25 cellular contexts compared by ENCODE assay signal in the genomic region with DNA sequence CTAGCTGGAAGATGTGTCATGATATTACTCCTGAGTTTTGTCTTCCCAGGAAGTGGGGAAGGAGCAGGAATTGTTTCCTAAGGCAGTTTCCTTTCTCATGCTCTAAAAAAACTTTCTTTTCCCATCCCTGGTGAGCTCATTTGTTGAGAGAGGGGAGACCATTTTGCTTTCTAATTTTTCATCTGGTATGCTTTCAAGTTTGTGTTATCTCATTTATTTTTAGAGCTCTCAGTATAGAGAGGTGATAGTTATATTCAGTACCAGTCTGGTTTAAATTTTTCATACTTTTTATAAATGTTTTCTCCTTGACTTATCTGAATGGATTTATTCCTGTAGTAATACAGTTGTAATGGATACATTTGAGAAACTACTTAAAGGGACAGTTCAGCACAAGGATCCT.
"Had no signal": no experiment of that assay in that cellular context is flagged by ENCODE, and none has a peak within 500 bp of the region (broad histone marks: within the 10 kb centered on the region; RNA-seq: fewer than 3 reads in every experiment).

No MANE protein-coding gene starts in this region.

- DNase-seq: activated B cell treated with CpG ODN at 0.5 μM for 24 hours; activated CD4-positive, alpha-beta T cell treated with anti-CD3 and anti-CD28 coated beads for 1 hour; activated CD4-positive, alpha-beta T cell treated with anti-CD3 and anti-CD28 coated beads, Interleukin-2, amount 10 ng/mL, durations not matched to agents 24 days and 14 days; activated CD4-positive, alpha-beta T cell treated with anti-CD3 and anti-CD28 coated beads, Interleukin-2, amount 50 U/mL, for 48 hours; activated CD8-positive, alpha-beta memory T cell treated with anti-CD3 and anti-CD28 coated beads, Interleukin-2, amount 10 ng/mL, durations not matched to agents 7 days and 5 days; activated gamma-delta T cell; activated naive CD4-positive, alpha-beta T cell treated with anti-CD3 and anti-CD28 coated beads for 36 hours; activated T-cell treated with anti-CD3 and anti-CD28 coated beads, Interleukin-2, amount 50 U/mL, for 48 hours; KG1; NCI-H1048; NCI-H1930; NCI-H345; NCI-H510A; NCI-H526 treated with DMSO at 0.1 percent for 48 hours; NCI-H82; OCI-M1; RPMI8226; SHP77 had no signal

- H3K4me3 Mint-ChIP-seq: activated B cell treated with CpG ODN at 0.5 μM for 24 hours; activated CD4-positive, alpha-beta T cell treated with anti-CD3 and anti-CD28 coated beads, Interleukin-2, amount 10 ng/mL, durations not matched to agents 24 days and 14 days; activated CD8-positive, alpha-beta memory T cell treated with anti-CD3 and anti-CD28 coated beads, Interleukin-2, amount 10 ng/mL, durations not matched to agents 7 days and 5 days; activated naive CD4-positive, alpha-beta T cell treated with anti-CD3 and anti-CD28 coated beads for 36 hours; activated naive CD8-positive, alpha-beta T cell; activated T-helper 17 cell treated with anti-CD3 and anti-CD28 coated beads, Interleukin-2, amount 50 U/mL, for 72 hours; brain; T-helper 1 cell treated with Interleukin-12 subunit alpha and Interleukin-12 subunit beta and Interleukin-4 antibody, amounts not matched to agents 30 μg/mL and 1 μg/mL, for 36 hours had no signal

- H3K27me3 Mint-ChIP-seq: activated B cell treated with CpG ODN at 0.5 μM for 24 hours; activated CD4-positive, alpha-beta T cell treated with anti-CD3 and anti-CD28 coated beads, Interleukin-2, amount 10 ng/mL, durations not matched to agents 24 days and 14 days; activated CD8-positive, alpha-beta memory T cell treated with anti-CD3 and anti-CD28 coated beads, Interleukin-2, amount 10 ng/mL, durations not matched to agents 7 days and 5 days; activated naive CD8-positive, alpha-beta T cell; activated T-helper 17 cell treated with anti-CD3 and anti-CD28 coated beads, Interleukin-2, amount 50 U/mL, for 72 hours had no signal

- H3K27ac Mint-ChIP-seq: activated B cell treated with CpG ODN at 0.5 μM for 24 hours; activated CD4-positive, alpha-beta T cell treated with anti-CD3 and anti-CD28 coated beads, Interleukin-2, amount 10 ng/mL, durations not matched to agents 24 days and 14 days; activated CD8-positive, alpha-beta memory T cell treated with anti-CD3 and anti-CD28 coated beads, Interleukin-2, amount 10 ng/mL, durations not matched to agents 7 days and 5 days; activated naive CD4-positive, alpha-beta T cell treated with anti-CD3 and anti-CD28 coated beads for 36 hours; activated naive CD8-positive, alpha-beta T cell; activated T-helper 17 cell treated with anti-CD3 and anti-CD28 coated beads, Interleukin-2, amount 50 U/mL, for 72 hours; T-helper 1 cell treated with Interleukin-12 subunit alpha and Interleukin-12 subunit beta and Interleukin-4 antibody, amounts not matched to agents 30 μg/mL and 1 μg/mL, for 36 hours had no signal

- H3K4me1 ChIP-seq: SJSA1 had no signal

- H3K27ac ChIP-seq: SJSA1 had no signal

- H3K4me1 Mint-ChIP-seq: activated B cell treated with CpG ODN at 0.5 μM for 24 hours; activated CD4-positive, alpha-beta T cell treated with anti-CD3 and anti-CD28 coated beads, Interleukin-2, amount 10 ng/mL, durations not matched to agents 24 days and 14 days; activated CD8-positive, alpha-beta memory T cell treated with anti-CD3 and anti-CD28 coated beads, Interleukin-2, amount 10 ng/mL, durations not matched to agents 7 days and 5 days; activated T-helper 17 cell treated with anti-CD3 and anti-CD28 coated beads, Interleukin-2, amount 50 U/mL, for 72 hours; brain had no signal

- ATAC-seq: activated CD8-positive, alpha-beta memory T cell treated with anti-CD3 and anti-CD28 coated beads, Interleukin-2, amount 10 ng/mL, durations not matched to agents 7 days and 5 days; activated T-helper 17 cell treated with anti-CD3 and anti-CD28 coated beads, Interleukin-2, amount 50 U/mL, for 72 hours; Panc1; SK-N-SH treated with all-trans-retinoic acid at 6 μM for 48 hours had no signal

- H3K4me3 ChIP-seq: SJSA1 had no signal

- H3K9me3 ChIP-seq: SJSA1 had no signal

- H3K9me3 Mint-ChIP-seq: activated B cell treated with CpG ODN at 0.5 μM for 24 hours; activated CD4-positive, alpha-beta T cell treated with anti-CD3 and anti-CD28 coated beads, Interleukin-2, amount 10 ng/mL, durations not matched to agents 24 days and 14 days; activated naive CD4-positive, alpha-beta T cell treated with anti-CD3 and anti-CD28 coated beads for 36 hours; activated T-helper 17 cell treated with anti-CD3 and anti-CD28 coated beads, Interleukin-2, amount 50 U/mL, for 72 hours; T-helper 1 cell treated with Interleukin-12 subunit alpha and Interleukin-12 subunit beta and Interleukin-4 antibody, amounts not matched to agents 30 μg/mL and 1 μg/mL, for 36 hours had no signal

- H3K27me3 ChIP-seq: SJSA1 had no signal
